ENCODE assay signal across 1 cellular context in genomic region chr9:131394464-131395026, GRCh38.
A peak's percentile ranks its signal among the peaks of the same experiment; 100 is the strongest.
TF ChIP-seq lines count a peak whose summit lies in the region.

No MANE protein-coding gene starts in this region.

TF ChIP-seq in GM12878, 131 proteins besides CTCF, POLR2A, EP300 and RAD21 (continued from another document):
- TF ChIP-seq, protein P1, sequence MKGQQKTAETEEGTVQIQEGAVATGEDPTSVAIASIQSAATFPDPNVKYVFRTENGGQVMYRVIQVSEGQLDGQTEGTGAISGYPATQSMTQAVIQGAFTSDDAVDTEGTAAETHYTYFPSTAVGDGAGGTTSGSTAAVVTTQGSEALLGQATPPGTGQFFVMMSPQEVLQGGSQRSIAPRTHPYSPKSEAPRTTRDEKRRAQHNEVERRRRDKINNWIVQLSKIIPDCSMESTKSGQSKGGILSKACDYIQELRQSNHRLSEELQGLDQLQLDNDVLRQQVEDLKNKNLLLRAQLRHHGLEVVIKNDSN (IDR thresholded peaks at IDR 0.05; ENCODE audit: borderline replicate concordance, extremely low read length, insufficient read depth, low read depth, low read length) = no peak
- TF ChIP-seq ZNF622 (IDR thresholded peaks at IDR 0.05) (no peak), EGR1 (IDR thresholded peaks at IDR 0.05; ENCODE audit: borderline replicate concordance in 1 of 2, low read depth in 2 of 2, low read length in 2 of 2) (no peak), RUNX3 (IDR thresholded peaks at IDR 0.05; ENCODE audit: low read length) (no peak), CBFB (IDR thresholded peaks at IDR 0.05; ENCODE audit: low read depth) (no peak), LARP7 (IDR thresholded peaks at IDR 0.05) (peak; percentile 83), IRF5 (IDR thresholded peaks at IDR 0.05; ENCODE audit: borderline replicate concordance) (no peak), RCOR1 (conservative IDR thresholded peaks at IDR 0.05; ENCODE audit: low read depth, low read length) (no peak), KDM1A (IDR thresholded peaks at IDR 0.05; ENCODE audit: borderline replicate concordance) (no peak), CEBPB (IDR thresholded peaks at IDR 0.05; ENCODE audit: borderline replicate concordance in 1 of 2, low read depth in 2 of 2, low read length in 2 of 2) (no peak), NFYA (IDR thresholded peaks at IDR 0.05; ENCODE audit: borderline replicate concordance, low read depth, low read length) (no peak), STAT3 (IDR thresholded peaks at IDR 0.05; ENCODE audit: low read depth, low read length) (no peak), RELA (IDR thresholded peaks at IDR 0.05; ENCODE audit: borderline replicate concordance, partially characterized antibody) (no peak), NR2C2 (IDR thresholded peaks at IDR 0.05; ENCODE audit: borderline replicate concordance, control insufficient read depth, insufficient read length, low read depth) (no peak), SUZ12 (IDR thresholded peaks at IDR 0.05; ENCODE audit: unreplicated experiment) (no peak), EZH2 (IDR thresholded peaks at IDR 0.05; ENCODE audit: borderline replicate concordance, control insufficient read depth, low read depth, low read length) (no peak), ZNF217 (IDR thresholded peaks at IDR 0.05) (no peak), RBBP5 (conservative IDR thresholded peaks at IDR 0.05) (no peak), BHLHE40 (IDR thresholded peaks at IDR 0.05; ENCODE audit: borderline replicate concordance in 1 of 2, low read depth in 2 of 2, low read length in 1 of 2) (peak in 1 of 2 experiments; percentile 30; a peak in 2 of 4 replicates), MXI1 (IDR thresholded peaks at IDR 0.05; ENCODE audit: low read depth, low read length) (no peak), ZNF24 (IDR thresholded peaks at IDR 0.05) (no peak), IKZF2 (IDR thresholded peaks at IDR 0.05) (no peak), BCL11A (IDR thresholded peaks at IDR 0.05; ENCODE audit: low read depth, low read length) (no peak), HDAC6 (IDR thresholded peaks at IDR 0.05; ENCODE audit: unreplicated experiment) (no peak), SPI1 (IDR thresholded peaks at IDR 0.05; ENCODE audit: borderline replicate concordance, insufficient read depth, low read depth, low read length) (no peak)
- TF ChIP-seq, protein P2, sequence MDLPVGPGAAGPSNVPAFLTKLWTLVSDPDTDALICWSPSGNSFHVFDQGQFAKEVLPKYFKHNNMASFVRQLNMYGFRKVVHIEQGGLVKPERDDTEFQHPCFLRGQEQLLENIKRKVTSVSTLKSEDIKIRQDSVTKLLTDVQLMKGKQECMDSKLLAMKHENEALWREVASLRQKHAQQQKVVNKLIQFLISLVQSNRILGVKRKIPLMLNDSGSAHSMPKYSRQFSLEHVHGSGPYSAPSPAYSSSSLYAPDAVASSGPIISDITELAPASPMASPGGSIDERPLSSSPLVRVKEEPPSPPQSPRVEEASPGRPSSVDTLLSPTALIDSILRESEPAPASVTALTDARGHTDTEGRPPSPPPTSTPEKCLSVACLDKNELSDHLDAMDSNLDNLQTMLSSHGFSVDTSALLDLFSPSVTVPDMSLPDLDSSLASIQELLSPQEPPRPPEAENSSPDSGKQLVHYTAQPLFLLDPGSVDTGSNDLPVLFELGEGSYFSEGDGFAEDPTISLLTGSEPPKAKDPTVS (IDR thresholded peaks at IDR 0.05; ENCODE audit: low read depth, low read length) = no peak
- TF ChIP-seq, protein P3, sequence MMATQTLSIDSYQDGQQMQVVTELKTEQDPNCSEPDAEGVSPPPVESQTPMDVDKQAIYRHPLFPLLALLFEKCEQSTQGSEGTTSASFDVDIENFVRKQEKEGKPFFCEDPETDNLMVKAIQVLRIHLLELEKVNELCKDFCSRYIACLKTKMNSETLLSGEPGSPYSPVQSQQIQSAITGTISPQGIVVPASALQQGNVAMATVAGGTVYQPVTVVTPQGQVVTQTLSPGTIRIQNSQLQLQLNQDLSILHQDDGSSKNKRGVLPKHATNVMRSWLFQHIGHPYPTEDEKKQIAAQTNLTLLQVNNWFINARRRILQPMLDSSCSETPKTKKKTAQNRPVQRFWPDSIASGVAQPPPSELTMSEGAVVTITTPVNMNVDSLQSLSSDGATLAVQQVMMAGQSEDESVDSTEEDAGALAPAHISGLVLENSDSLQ (IDR thresholded peaks at IDR 0.05) = no peak
- TF ChIP-seq, protein P4, sequence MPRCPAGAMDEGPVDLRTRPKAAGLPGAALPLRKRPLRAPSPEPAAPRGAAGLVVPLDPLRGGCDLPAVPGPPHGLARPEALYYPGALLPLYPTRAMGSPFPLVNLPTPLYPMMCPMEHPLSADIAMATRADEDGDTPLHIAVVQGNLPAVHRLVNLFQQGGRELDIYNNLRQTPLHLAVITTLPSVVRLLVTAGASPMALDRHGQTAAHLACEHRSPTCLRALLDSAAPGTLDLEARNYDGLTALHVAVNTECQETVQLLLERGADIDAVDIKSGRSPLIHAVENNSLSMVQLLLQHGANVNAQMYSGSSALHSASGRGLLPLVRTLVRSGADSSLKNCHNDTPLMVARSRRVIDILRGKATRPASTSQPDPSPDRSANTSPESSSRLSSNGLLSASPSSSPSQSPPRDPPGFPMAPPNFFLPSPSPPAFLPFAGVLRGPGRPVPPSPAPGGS (IDR thresholded peaks at IDR 0.05; ENCODE audit: borderline replicate concordance, insufficient read depth, low read depth, low read length, poor library complexity, severe bottlenecking) = no peak
- TF ChIP-seq, protein P5, sequence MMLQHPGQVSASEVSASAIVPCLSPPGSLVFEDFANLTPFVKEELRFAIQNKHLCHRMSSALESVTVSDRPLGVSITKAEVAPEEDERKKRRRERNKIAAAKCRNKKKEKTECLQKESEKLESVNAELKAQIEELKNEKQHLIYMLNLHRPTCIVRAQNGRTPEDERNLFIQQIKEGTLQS (IDR thresholded peaks at IDR 0.05; ENCODE audit: borderline replicate concordance, extremely low read depth, low read depth, low read length) = no peak
- TF ChIP-seq, protein P6, sequence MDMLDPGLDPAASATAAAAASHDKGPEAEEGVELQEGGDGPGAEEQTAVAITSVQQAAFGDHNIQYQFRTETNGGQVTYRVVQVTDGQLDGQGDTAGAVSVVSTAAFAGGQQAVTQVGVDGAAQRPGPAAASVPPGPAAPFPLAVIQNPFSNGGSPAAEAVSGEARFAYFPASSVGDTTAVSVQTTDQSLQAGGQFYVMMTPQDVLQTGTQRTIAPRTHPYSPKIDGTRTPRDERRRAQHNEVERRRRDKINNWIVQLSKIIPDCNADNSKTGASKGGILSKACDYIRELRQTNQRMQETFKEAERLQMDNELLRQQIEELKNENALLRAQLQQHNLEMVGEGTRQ (IDR thresholded peaks at IDR 0.05; ENCODE audit: borderline replicate concordance, low read depth, low read length) = no peak
